Comparison of ENCODE assay signal across 8 cellular contexts in genomic region chr15:88904808-88905327, GRCh38. TPM values are rescaled to one million over a fixed set of nuclear protein-coding genes. Genes with fewer than 3 reads are reported as not detected.
DNase-seq lines count a peak whose midpoint lies in the region; ATAC-seq lines count a peak whose summit lies in the region.

No MANE protein-coding gene starts in this region.

- peak overlapping the region; percentile 4 for H3K27ac ChIP-seq in caudate nucleus (ENCODE audit: low read depth, low read length)

- peak; percentile 78 for ATAC-seq in HG02798 (IDR thresholded peaks at IDR 0.05; ENCODE audit: poor library complexity, unreplicated experiment)
- ATAC-seq in left lobe of liver = peak; percentile 98

- DNase-seq in NCI-H2029 (lab: John Stamatoyannopoulos, UW) (peak; percentile 26), NCI-H2029 treated with DMSO at 0.1 percent for 48 hours (lab: John Stamatoyannopoulos, UW) (no peak), NCI-H2171 (lab: John Stamatoyannopoulos, UW) (peak; percentile 26), caudate nucleus (lab: John Stamatoyannopoulos, UW) (peak in 58 of 61 donors; percentile 19 to 84 (median 60)), left lobe of liver (ENCODE audit: low spot score) (peak; percentile 79)
- peak; percentile 88 for DNase-seq in activated CD4-positive, CD25-positive, alpha-beta regulatory T cell treated with anti-CD3 and anti-CD28 coated beads, Interleukin-2, amount 50 U/mL, for 16 hours (ENCODE audit: low read depth, low spot score)
- peak; percentile 81 to 85 for DNase-seq in stimulated activated CD4-positive, alpha-beta T cell treated with anti-CD3 and anti-CD28 coated beads, Interleukin-4, amount 100 ng/mL, for 48 hours (ENCODE audit: low read depth in 2 of 2)

RNA-seq across cellular contexts. Expression of gene MFGE8, which starts 8.3 kb away (rescaled TPM):
- 29.1 TPM for total RNA-seq in left lobe of liver

RNA-seq across cellular contexts. Expression of gene HAPLN3, which starts 9.5 kb away (rescaled TPM):
- total RNA-seq in left lobe of liver = 1.0 TPM
